10 cellular contexts compared by ENCODE assay signal in the genomic region with DNA sequence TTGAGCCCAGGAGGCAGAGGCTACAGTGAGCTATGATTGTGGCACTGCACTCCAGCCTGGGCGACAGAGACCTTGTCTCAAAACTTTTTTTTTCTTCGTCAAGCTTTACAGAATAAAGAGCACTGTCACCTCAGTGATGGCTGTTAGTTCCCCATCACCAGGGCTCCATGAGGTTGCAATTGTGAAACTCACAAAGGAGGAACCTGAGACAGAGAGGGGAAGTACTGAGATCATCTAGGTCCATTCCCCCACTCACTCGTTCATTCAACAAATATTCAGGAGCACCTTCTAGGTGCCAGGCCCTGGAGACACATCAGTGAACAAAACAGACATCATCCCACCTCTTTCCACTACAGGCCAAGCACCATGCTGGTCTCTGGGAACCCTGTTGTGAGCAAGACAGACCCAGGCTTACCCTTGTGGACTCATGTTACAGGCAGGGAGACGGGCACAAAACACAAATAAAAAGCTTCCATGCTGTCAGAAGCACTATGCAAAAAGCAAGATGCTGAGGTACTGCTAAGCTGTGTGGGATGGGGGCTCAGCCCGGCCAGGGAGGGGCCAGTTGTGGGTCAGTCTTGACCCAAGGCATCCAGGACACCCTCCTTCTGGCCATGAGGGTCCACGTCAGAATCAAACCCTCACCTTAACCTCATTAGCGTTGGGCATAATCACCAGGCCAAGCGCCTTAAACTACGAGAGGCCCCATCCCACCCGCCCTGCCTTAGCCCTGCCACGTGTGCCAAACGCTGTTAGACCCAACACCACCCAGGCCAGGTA. TPM values are rescaled to one million over a fixed set of nuclear protein-coding genes. Genes with fewer than 3 reads are reported as not detected.
DNase-seq lines count a peak whose midpoint lies in the region; ATAC-seq, FAIRE-seq and TF ChIP-seq lines count a peak whose summit lies in the region.
"Had no signal": no experiment of that assay in that cellular context is flagged by ENCODE, and none has a peak within 500 bp of the region (broad histone marks: within the 10 kb centered on the region; RNA-seq: fewer than 3 reads in every experiment).

No MANE protein-coding gene starts in this region.

- H2AK5ac ChIP-seq in H1 (ENCODE audit: low read depth, low read length), result no peak overlapping the region

- no TSS peak for BruUV-seq in PC-3 (replicated peaks; lab: Mats Ljungman, UMichigan)

- H2BK120ac ChIP-seq in H1 (replicated peaks; ENCODE audit: low read depth, low read length), result no peak overlapping the region

- intact Hi-C loops in PC-3 (cut with micrococcal nuclease), result no loop called here

- H2BK15ac ChIP-seq in H1 (ENCODE audit: low read length), result no peak overlapping the region

- no peaks in the 10 kb centered on the region for H3K27me3 ChIP-seq in H1 (replicated peaks in 1 of 4; ENCODE audit: control insufficient read depth in 3 of 4, extremely low read depth in 1 of 4, insufficient read depth in 3 of 4, low read length in 3 of 4)
- no peaks in the 10 kb centered on the region for H3K27me3 ChIP-seq in PC-3 (ENCODE audit: low read length)

- TF ChIP-seq CTCF in H1 (IDR thresholded peaks at IDR 0.05; ENCODE audit: control extremely low read depth in 1 of 3, insufficient read depth in 1 of 3, low read depth in 1 of 3, low read length in 3 of 3), result no peak
- no peak for TF ChIP-seq CTCF in PC-3 (conservative IDR thresholded peaks at IDR 0.05; ENCODE audit: low read depth, low read length)

- H3K9ac ChIP-seq in H1 (replicated peaks in 1 of 4; ENCODE audit: extremely low read depth in 1 of 4, low read depth in 3 of 4, low read length in 3 of 4) (no peak overlapping the region; a peak in 2 of 7 replicates), PC-3 (ENCODE audit: low read length) (no peak overlapping the region)

- H3K36me3 ChIP-seq in H1 (ENCODE audit: control insufficient read depth in 2 of 4, insufficient read depth in 4 of 4, low read length in 3 of 4), result no peaks in the 10 kb centered on the region
- no peaks in the 10 kb centered on the region for H3K36me3 ChIP-seq in PC-3 (ENCODE audit: low read depth, low read length)

- 0 out of 2 replicates have a peak overlapping the region, but pooled peaks have one; percentile 76 for H2BK12ac ChIP-seq in H1 (ENCODE audit: low read depth, low read length)

- peak overlapping the region in 1 of 2 experiments; percentile 42; a peak in 2 of 4 replicates for H3K4me2 ChIP-seq in H1 (ENCODE audit: insufficient read depth in 1 of 2, low read depth in 2 of 2, low read length in 2 of 2)
- H3K4me2 ChIP-seq in PC-3 (ENCODE audit: low read length), result no peak overlapping the region

- H3K4me1 ChIP-seq in H1 (replicated peaks in 1 of 4; ENCODE audit: control insufficient read depth in 3 of 4, insufficient read depth in 4 of 4, low read length in 3 of 4) (peaks cover 3 to 21% (median 9%) of the 10 kb centered on the region in 4 experiments), PC-3 (ENCODE audit: insufficient read depth, low read length) (no peaks in the 10 kb centered on the region)

- H3F3A ChIP-seq in PC-3 (ENCODE audit: low read length, unreplicated experiment), result no peaks in the 10 kb centered on the region

- no peaks in the 10 kb centered on the region for H3K79me1 ChIP-seq in H1 (ENCODE audit: low read depth, low read length)

- H2AFZ ChIP-seq in H1 (ENCODE audit: low read length) (no peak overlapping the region), PC-3 (ENCODE audit: low read length) (no peak overlapping the region)

- TF ChIP-seq EP300 in H1 (IDR thresholded peaks at IDR 0.05; ENCODE audit: borderline replicate concordance in 1 of 2, low read depth in 2 of 2, low read length in 2 of 2), result no peak

- POLR2A ChIA-PET in H1 (lab: Charles Lee; ENCODE audit: partially characterized antibody) (interaction anchor here (0.9 to 2.7 kb wide), 7 partner anchors 8 to 67 kb away, joined by 3 to 12 read pairs (median 5); no protein-coding TSS in a partner anchor), PC-3 (lab: Charles Lee; ENCODE audit: unreplicated experiment) (no interaction called here)

- TF ChIP-seq POLR2A in H1 (IDR thresholded peaks at IDR 0.05; ENCODE audit: control extremely low read depth in 1 of 2, low read depth in 2 of 2, low read length in 2 of 2), result no peak

- H2BK20ac ChIP-seq in H1 (ENCODE audit: low read length), result no peak overlapping the region; the same call in 1 of the 2 replicates

- TF ChIP-seq RAD21 in H1 (IDR thresholded peaks at IDR 0.05 in 1 of 2, conservative IDR thresholded peaks at IDR 0.05 in 1 of 2; ENCODE audit: low read depth in 2 of 2, low read length in 2 of 2), result no peak

- H3K4ac ChIP-seq in H1 (replicated peaks; ENCODE audit: insufficient read length, low read depth, low read length), result no peak overlapping the region

- H3K56ac ChIP-seq in H1 (replicated peaks; ENCODE audit: insufficient read length, low read depth, low read length), result no peak overlapping the region

- H4K20me1 ChIP-seq in H1 (replicated peaks in 1 of 2; ENCODE audit: control insufficient read depth in 1 of 2, insufficient read depth in 2 of 2, low read length in 2 of 2) (no peaks in the 10 kb centered on the region), PC-3 (ENCODE audit: low read length) (no peaks in the 10 kb centered on the region)

- 77% methylated on average over 11 of the region's 12 CpGs; no CpG with 5 or more reads in 1 of the 2 experiments for WGBS in H1 (ENCODE audit: extremely low coverage in 1 of 2, insufficient coverage in 1 of 2, insufficient read length in 1 of 2, insufficient replicate concordance in 2 of 2, low coverage in 1 of 2, low lambda C conversion rate in 2 of 2, missing lambda C conversion rate in 1 of 2), 2 experiments

- peak; percentile 94 for ATAC-seq in GM18499 (IDR thresholded peaks at IDR 0.05; ENCODE audit: insufficient read depth, unreplicated experiment)
- peak; percentile 75 for ATAC-seq in GM21528 (IDR thresholded peaks at IDR 0.05; ENCODE audit: low FRiP score, unreplicated experiment)
- ATAC-seq in HG03520 (IDR thresholded peaks at IDR 0.05; ENCODE audit: unreplicated experiment), result peak; percentile 83
- ATAC-seq in PC-3, result no peak

- no peak overlapping the region for H4K5ac ChIP-seq in H1 (ENCODE audit: insufficient read length, low read depth, low read length)

- H3K14ac ChIP-seq in H1 (ENCODE audit: insufficient read length), result no peak overlapping the region

- no peaks in the 10 kb centered on the region for H3K9me3 ChIP-seq in H1 (ENCODE audit: insufficient read depth in 2 of 2, low read depth in 1 of 2, low read length in 1 of 2)
- H3K9me3 ChIP-seq in PC-3 (ENCODE audit: low read length), result no peaks in the 10 kb centered on the region

- no peak overlapping the region for H2BK5ac ChIP-seq in H1 (ENCODE audit: low read depth, low read length)

- H3K23me2 ChIP-seq in H1 (ENCODE audit: low read depth, low read length), result peaks cover 2% of the 10 kb centered on the region; the same call in 1 of the 2 replicates

- H4K8ac ChIP-seq in H1 (ENCODE audit: extremely low read depth, insufficient read depth, low read length), result no peak overlapping the region

- H3K27ac ChIP-seq in H1 (ENCODE audit: low read depth, low read length) (no peak overlapping the region), PC-3 (ENCODE audit: low read length) (no peak overlapping the region)

- no peak for FAIRE-seq in H1 (lab: Jason Lieb, UNC)
- FAIRE-seq: keratinocyte had no signal

- H3K9me2 ChIP-seq in PC-3 (replicated peaks; ENCODE audit: low read length), result no peaks in the 10 kb centered on the region

- H3K79me2 ChIP-seq in H1 (ENCODE audit: control insufficient read depth in 1 of 2, insufficient read depth in 2 of 2, low read length in 2 of 2) (no peaks in the 10 kb centered on the region), PC-3 (ENCODE audit: low read length) (no peaks in the 10 kb centered on the region)

- H3K4me3 ChIP-seq in H1 (ENCODE audit: extremely low read depth in 1 of 4, insufficient read depth in 2 of 4, low read depth in 3 of 4, low read length in 4 of 4), result no peak overlapping the region
- H3K4me3 ChIP-seq in PC-3 (ENCODE audit: low read length), result no peak overlapping the region

- peak in 1 of 2 experiments; percentile 47 for DNase-seq in H1 (ENCODE audit: low read depth in 1 of 2, low spot score in 2 of 2)
- DNase-seq in SW 1271 (lab: John Stamatoyannopoulos, UW), result no peak
- no peak for DNase-seq in T1000 (lab: John Stamatoyannopoulos, UW)
- no peak for DNase-seq in PC-3
- no peak for DNase-seq in islet precursor cell

- no peak overlapping the region for H3K18ac ChIP-seq in H1 (ENCODE audit: extremely low read depth, low read length)

- no peak overlapping the region for H4K91ac ChIP-seq in H1 (replicated peaks; ENCODE audit: insufficient read length, low read length)

- H3K23ac ChIP-seq in H1 (ENCODE audit: insufficient read length), result no peak overlapping the region

- CTCF ChIA-PET in H1 (lab: Charles Lee; ENCODE audit: partially characterized antibody) (interaction anchor here (0.7 to 1.9 kb wide), 11 partner anchors 8 to 1487 kb away, joined by 3 to 4 read pairs (median 3); no protein-coding TSS in a partner anchor), PC-3 (lab: Charles Lee) (no interaction called here)

RNA-seq across cellular contexts. Expression of gene RHO, which starts 2.1 kb away (rescaled TPM):
- total RNA-seq in H1 (2021; fragmentation: NEBNext Ultra II Directional; extraction: Animal tissue kit (Norgen Biotek cat#: 25700)), result not detected in 2 replicates
- polyA plus RNA-seq in H1 (2011; rRNA removed), result not detected in 2 replicates
- not detected for polyA plus RNA-seq in H1 (2011; cell fraction: cytosol; rRNA removed)
- polyA plus RNA-seq in H1 (2011; cell fraction: nucleus; rRNA removed), result not detected
- polyA plus RNA-seq in H1 (2012, experiment 1 of 2), result not detected in 4 replicates
- polyA plus RNA-seq in H1 (2012, experiment 2 of 2), result not detected
- not detected for polyA plus RNA-seq in H1 (2013, experiment 1 of 2)
- polyA plus RNA-seq in H1 (2013, experiment 2 of 2), result not detected
- polyA minus RNA-seq in H1 (2011; rRNA and poly(A)+ RNA removed), result not detected in 2 replicates
- not detected for polyA minus RNA-seq in H1 (2011; cell fraction: cytosol; rRNA and poly(A)+ RNA removed)
- polyA minus RNA-seq in H1 (2011; cell fraction: nucleus; rRNA and poly(A)+ RNA removed), result 0.20 TPM
- not detected in 2 replicates for total RNA-seq in PC-3 (2014; rRNA removed)
- total RNA-seq: RPMI7951 had no signal
- polyA plus RNA-seq: keratinocyte had no signal

RNA-seq across cellular contexts. Expression of gene H1-8, which starts 16.7 kb away (rescaled TPM):
- not detected in 2 replicates for total RNA-seq in H1 (2021; fragmentation: NEBNext Ultra II Directional; extraction: Animal tissue kit (Norgen Biotek cat#: 25700))
- not detected in 2 replicates for polyA plus RNA-seq in H1 (2011; rRNA removed)
- polyA plus RNA-seq in H1 (2011; cell fraction: cytosol; rRNA removed), result not detected
- not detected for polyA plus RNA-seq in H1 (2011; cell fraction: nucleus; rRNA removed)
- polyA plus RNA-seq in H1 (2012, experiment 1 of 2), result not detected in 4 replicates
- not detected for polyA plus RNA-seq in H1 (2012, experiment 2 of 2)
- not detected for polyA plus RNA-seq in H1 (2013, experiment 1 of 2)
- polyA plus RNA-seq in H1 (2013, experiment 2 of 2), result not detected
- polyA minus RNA-seq in H1 (2011; rRNA and poly(A)+ RNA removed), result not detected in 2 replicates
- not detected for polyA minus RNA-seq in H1 (2011; cell fraction: cytosol; rRNA and poly(A)+ RNA removed)
- not detected for polyA minus RNA-seq in H1 (2011; cell fraction: nucleus; rRNA and poly(A)+ RNA removed)
- total RNA-seq in PC-3 (2014; rRNA removed), result not detected in 2 replicates
- total RNA-seq: RPMI7951 had no signal
- polyA plus RNA-seq: keratinocyte had no signal
